Comparison of ENCODE assay signal across 26 cellular contexts in genomic region chr20:15618912-15619311, GRCh38.
DNase-seq lines count a peak whose midpoint lies in the region; ATAC-seq, FAIRE-seq and TF ChIP-seq lines count a peak whose summit lies in the region.
"Had no signal": no experiment of that assay in that cellular context is flagged by ENCODE, and none has a peak within 500 bp of the region (broad histone marks: within the 10 kb centered on the region; RNA-seq: fewer than 3 reads in every experiment).

No MANE protein-coding gene starts in this region.

- no peak overlapping the region for H3K4me3 Mint-ChIP-seq in type B pancreatic cell

- H3K9me1 ChIP-seq in keratinocyte (ENCODE audit: control insufficient read depth, extremely low read depth, insufficient read depth, low read length): no peaks in the 10 kb centered on the region

- peak; percentile 85 for FAIRE-seq in keratinocyte (lab: Jason Lieb, UNC)
- FAIRE-seq: D721Med, GM12891, HTR-8/SVneo, RCC 7860 had no signal

- H3K4me3 ChIP-seq in keratinocyte (ENCODE audit: control insufficient read depth in 2 of 3, extremely low read depth in 1 of 3, insufficient read depth in 2 of 3, low read depth in 1 of 3, low read length in 3 of 3): no peak overlapping the region
- H3K4me3 ChIP-seq: GM23248, HAP-1, SJSA1 had no signal

- no peaks in the 10 kb centered on the region for H3K36me3 Mint-ChIP-seq in type B pancreatic cell

- no peaks in the 10 kb centered on the region for H4K20me1 ChIP-seq in keratinocyte (ENCODE audit: control insufficient read depth, extremely low read depth, insufficient read depth, low read length)

- in situ Hi-C loops in SK-MEL-5 (cut with HindIII; ENCODE audit: low pct_unique_long_range_greater_than_20kb, low sequenced_read_pairs): no loop called here

- TF ChIP-seq CTCF in keratinocyte (optimal IDR thresholded peaks at IDR 0.05 in 1 of 3, IDR thresholded peaks at IDR 0.05 in 1 of 3, conservative IDR thresholded peaks at IDR 0.05 in 1 of 3; ENCODE audit: extremely low read depth in 1 of 3, insufficient read depth in 2 of 3, low read length in 3 of 3) (no peak), type B pancreatic cell (conservative IDR thresholded peaks at IDR 0.05) (no peak)

- H3K9ac ChIP-seq in keratinocyte (ENCODE audit: control insufficient read depth, extremely low read depth, insufficient read depth, low read length): no peak overlapping the region
- H3K9ac ChIP-seq: GM23248 had no signal

- no peak overlapping the region for H3K27ac ChIP-seq in keratinocyte (ENCODE audit: control insufficient read depth, insufficient read depth, low read length)
- H3K27ac ChIP-seq: C4-2B, GM23248, SJSA1 had no signal

- peaks cover 12% of the 10 kb centered on the region for H3K9me3 Mint-ChIP-seq in type B pancreatic cell

- no peaks in the 10 kb centered on the region for H3K9me3 ChIP-seq in keratinocyte (ENCODE audit: control insufficient read depth, low read depth, low read length)
- H3K9me3 ChIP-seq: HAP-1 had no signal

- no peak overlapping the region for H3K4me2 ChIP-seq in keratinocyte (ENCODE audit: control insufficient read depth, extremely low read depth, insufficient read depth, low read depth, low read length)

- no peaks in the 10 kb centered on the region for H3K4me1 ChIP-seq in keratinocyte (ENCODE audit: control insufficient read depth, extremely low read depth, insufficient read depth, low read length)
- H3K4me1 ChIP-seq: HAP-1, SJSA1 had no signal

- dilution Hi-C loops in keratinocyte (cut with MboI; ENCODE audit: extremely low pct_ligation_motif_present, low sequenced_read_pairs): no loop called here

- no peaks in the 10 kb centered on the region for H3K27me3 Mint-ChIP-seq in type B pancreatic cell

- no peak overlapping the region for H3K27ac Mint-ChIP-seq in type B pancreatic cell

- ATAC-seq in activated CD4-positive, CD25-positive, alpha-beta regulatory T cell treated with anti-CD3 and anti-CD28 coated beads, Interleukin-2, amount 50 U/mL, for 24 hours: no peak
- ATAC-seq: Right ventricle myocardium inferior had no signal

- no peaks in the 10 kb centered on the region for H3K36me3 ChIP-seq in keratinocyte (ENCODE audit: control insufficient read depth in 2 of 2, extremely low read depth in 1 of 2, insufficient read depth in 2 of 2, low read length in 2 of 2)
- H3K36me3 ChIP-seq: HAP-1, SJSA1 had no signal

- no peaks in the 10 kb centered on the region for H3K79me2 ChIP-seq in keratinocyte (ENCODE audit: control insufficient read depth, insufficient read depth, low read length)

- no peaks in the 10 kb centered on the region for H3K27me3 ChIP-seq in keratinocyte (ENCODE audit: control insufficient read depth, extremely low read depth, insufficient read depth, low read length)
- H3K27me3 ChIP-seq: SJSA1 had no signal

- DNase-seq in A172 (ENCODE audit: low spot score) (peak; percentile 27), H4 (ENCODE audit: low spot score) (peak; percentile 28), SK-MEL-5 (ENCODE audit: low read depth, low spot score) (peak; percentile 12), keratinocyte (ENCODE audit: low read depth, low spot score) (peak; percentile 72), type B pancreatic cell (ENCODE audit: extremely low spot score, unreplicated experiment) (no peak), midbrain (lab: John Stamatoyannopoulos, UW) (no peak)
- DNase-seq in stimulated activated CD4-positive, alpha-beta T cell treated with anti-CD3 and anti-CD28 coated beads, Interleukin-4, amount 100 ng/mL, for 1 hour: no peak
- DNase-seq: 8988T; GM23248; IMR-90; NCI-H1048; NCI-H1436; NCI-H187 treated with DMSO at 0.1 percent for 48 hours; NCI-H2227 treated with DMSO at 0.1 percent for 48 hours; NCI-H510A treated with DMSO at 0.1 percent for 48 hours; NCI-H748 treated with DMSO at 0.1 percent for 48 hours; NK-92 treated with Interleukin-12 subunit alpha and Interleukin-12 subunit beta, amount 100 ng/mL, for 24 hours had no signal

- H3K4me1 Mint-ChIP-seq in type B pancreatic cell (ENCODE audit: unreplicated experiment): peaks cover 8% of the 10 kb centered on the region

- H2AFZ ChIP-seq in keratinocyte (ENCODE audit: control insufficient read depth, low read length): no peak overlapping the region
- H2AFZ ChIP-seq: GM23248 had no signal

Comparison
In these comparisons a context has a peak if more than half of its experiments do, and no peak if none do; other contexts are left out.
1. DNase-seq: peak in A172 (single experiment), H4 (single experiment), SK-MEL-5 (single experiment) and keratinocyte (single experiment); none in type B pancreatic cell (single experiment), stimulated activated CD4-positive, alpha-beta T cell treated with anti-CD3 and anti-CD28 coated beads, Interleukin-4, amount 100 ng/mL, for 1 hour (single experiment) and midbrain (single experiment).